17 cellular contexts compared by ENCODE assay signal in the genomic region with DNA sequence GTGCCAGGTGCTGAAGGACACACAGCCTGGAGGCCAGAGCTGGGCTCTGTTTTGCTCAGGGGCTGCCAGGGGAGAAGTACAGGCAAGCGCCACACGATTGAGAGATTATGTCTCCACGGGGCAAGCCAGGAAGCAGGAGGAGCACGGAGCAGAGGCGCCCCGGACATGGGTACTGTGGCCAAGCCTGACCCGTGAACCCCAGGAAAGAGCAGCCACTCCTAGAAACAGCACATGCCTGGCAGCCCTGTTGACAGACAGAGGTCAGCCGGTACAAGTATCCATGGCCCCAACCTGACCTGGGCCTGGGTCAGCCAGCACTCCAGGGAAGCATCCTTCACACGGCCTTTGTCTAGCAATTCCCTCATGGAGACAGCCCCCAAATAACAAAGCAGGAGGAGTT.
DNase-seq lines count a peak whose midpoint lies in the region; ATAC-seq and TF ChIP-seq lines count a peak whose summit lies in the region.
"Had no signal": no experiment of that assay in that cellular context is flagged by ENCODE, and none has a peak within 500 bp of the region (broad histone marks: within the 10 kb centered on the region; RNA-seq: fewer than 3 reads in every experiment).

No MANE protein-coding gene starts in this region.

- H3K4me1 ChIP-seq in Peyer's patch (no peaks in the 10 kb centered on the region), SJCRH30 (no peaks in the 10 kb centered on the region)

- H3K36me3 Mint-ChIP-seq in activated CD8-positive, alpha-beta memory T cell treated with anti-CD3 and anti-CD28 coated beads, Interleukin-2, amount 10 ng/mL, durations not matched to agents 7 days and 5 days = no peaks in the 10 kb centered on the region
- peaks cover 15% of the 10 kb centered on the region for H3K36me3 Mint-ChIP-seq in mesothelial cell of epicardium
- H3K36me3 Mint-ChIP-seq: CD8-positive, alpha-beta T cell had no signal

- no peaks in the 10 kb centered on the region for H3K27me3 ChIP-seq in Peyer's patch
- H3K27me3 ChIP-seq in SJCRH30 = no peaks in the 10 kb centered on the region

- H3K27ac Mint-ChIP-seq in activated CD8-positive, alpha-beta memory T cell treated with anti-CD3 and anti-CD28 coated beads, Interleukin-2, amount 10 ng/mL, durations not matched to agents 7 days and 5 days = no peak overlapping the region
- H3K27ac Mint-ChIP-seq in mesothelial cell of epicardium = no peak overlapping the region
- H3K27ac Mint-ChIP-seq: B cell; CD8-positive, alpha-beta T cell had no signal

- TF ChIP-seq CTCF in Peyer's patch (IDR thresholded peaks at IDR 0.05) (no peak), mesothelial cell of epicardium (IDR thresholded peaks at IDR 0.05; ENCODE audit: unreplicated experiment) (no peak)

- H3K9me3 Mint-ChIP-seq in activated CD8-positive, alpha-beta memory T cell treated with anti-CD3 and anti-CD28 coated beads, Interleukin-2, amount 10 ng/mL, durations not matched to agents 7 days and 5 days (ENCODE audit: low read depth) = no peaks in the 10 kb centered on the region
- H3K9me3 Mint-ChIP-seq in mesothelial cell of epicardium = no peaks in the 10 kb centered on the region
- H3K9me3 Mint-ChIP-seq: CD8-positive, alpha-beta T cell had no signal

- H3K27me3 Mint-ChIP-seq in activated CD8-positive, alpha-beta memory T cell treated with anti-CD3 and anti-CD28 coated beads, Interleukin-2, amount 10 ng/mL, durations not matched to agents 7 days and 5 days = no peaks in the 10 kb centered on the region
- H3K27me3 Mint-ChIP-seq in mesothelial cell of epicardium (ENCODE audit: low read depth) = no peaks in the 10 kb centered on the region
- H3K27me3 Mint-ChIP-seq: B cell had no signal

- intact Hi-C loops in sciatic nerve (cut with DNase I) = no loop called here

- H3K36me3 ChIP-seq in Peyer's patch (no peaks in the 10 kb centered on the region), SJCRH30 (no peaks in the 10 kb centered on the region)

- no peaks in the 10 kb centered on the region for H3K9me3 ChIP-seq in Peyer's patch
- H3K9me3 ChIP-seq in SJCRH30 (replicated peaks) = no peaks in the 10 kb centered on the region

- no peak for ATAC-seq in activated CD8-positive, alpha-beta memory T cell treated with anti-CD3 and anti-CD28 coated beads, Interleukin-2, amount 10 ng/mL, durations not matched to agents 7 days and 5 days
- ATAC-seq in left lobe of liver (no peak), sciatic nerve (no peak)
- ATAC-seq: CD8-positive, alpha-beta T cell had no signal

- no peak overlapping the region for H3K4me3 Mint-ChIP-seq in activated CD8-positive, alpha-beta memory T cell treated with anti-CD3 and anti-CD28 coated beads, Interleukin-2, amount 10 ng/mL, durations not matched to agents 7 days and 5 days
- no peak overlapping the region for H3K4me3 Mint-ChIP-seq in mesothelial cell of epicardium
- H3K4me3 Mint-ChIP-seq: B cell; CD8-positive, alpha-beta T cell had no signal

- CTCF ChIA-PET in activated CD8-positive, alpha-beta memory T cell treated with anti-CD3 and anti-CD28 coated beads, Interleukin-2, amount 10 ng/mL, durations not matched to agents 7 days and 5 days (lab: Charles Lee) = no interaction called here

- TF ChIP-seq POLR2A in Peyer's patch (IDR thresholded peaks at IDR 0.05) = no peak

- H3K4me3 ChIP-seq in Peyer's patch (no peak overlapping the region), SJCRH30 (no peak overlapping the region)
- H3K4me3 ChIP-seq: GM23248 had no signal

- H3K27ac ChIP-seq in Peyer's patch (no peak overlapping the region), SJCRH30 (no peak overlapping the region)
- H3K27ac ChIP-seq: C4-2B, GM23248 had no signal

- DNase-seq in Peyer's patch = peak in 2 of 3 donors; percentile 5 to 36
- DNase-seq in activated CD8-positive, alpha-beta memory T cell treated with anti-CD3 and anti-CD28 coated beads, Interleukin-2, amount 10 ng/mL, durations not matched to agents 7 days and 5 days = peak; percentile 23
- DNase-seq in left lobe of liver (ENCODE audit: low spot score) = peak; percentile 41
- peak; percentile 40 for DNase-seq in sciatic nerve (ENCODE audit: low spot score)
- DNase-seq in AG08396 (ENCODE audit: low spot score) = no peak
- DNase-seq in mesothelial cell of epicardium (ENCODE audit: low spot score in 2 of 2, unreplicated experiment in 2 of 2) = no peak
- DNase-seq in SJCRH30 = no peak
- no peak for DNase-seq in retina
- DNase-seq: H7, KBM-7, NCI-H1105 treated with DMSO at 0.1 percent for 48 hours, NCI-H446, NCI-H524 treated with DMSO at 0.1 percent for 48 hours had no signal

- H3K4me1 Mint-ChIP-seq in activated CD8-positive, alpha-beta memory T cell treated with anti-CD3 and anti-CD28 coated beads, Interleukin-2, amount 10 ng/mL, durations not matched to agents 7 days and 5 days = no peaks in the 10 kb centered on the region
- H3K4me1 Mint-ChIP-seq in mesothelial cell of epicardium = peaks cover 4% of the 10 kb centered on the region
- H3K4me1 Mint-ChIP-seq: B cell had no signal

Comparison
In these comparisons a context has a peak if more than half of its experiments do, and no peak if none do; other contexts are left out.
1. DNase-seq: peak in Peyer's patch (2 of 3), activated CD8-positive, alpha-beta memory T cell treated with anti-CD3 and anti-CD28 coated beads, Interleukin-2, amount 10 ng/mL, durations not matched to agents 7 days and 5 days (single experiment), left lobe of liver (single experiment) and sciatic nerve (single experiment); none in AG08396 (single experiment), mesothelial cell of epicardium (0 of 2), SJCRH30 (0 of 2) and retina (single experiment).